8 cellular contexts compared by ENCODE assay signal in genomic region chr15:41773729-41774061, GRCh38. TPM values are rescaled to one million over a fixed set of nuclear protein-coding genes. Genes with fewer than 3 reads are reported as not detected.
A peak's percentile ranks its signal among the peaks of the same experiment; 100 is the strongest.
DNase-seq lines count a peak whose midpoint lies in the region; ATAC-seq and TF ChIP-seq lines count a peak whose summit lies in the region.

No MANE protein-coding gene starts in this region.

- H3K9me3 ChIP-seq in cardiac muscle cell (ENCODE audit: low read depth) (no peaks in the 10 kb centered on the region), upper lobe of left lung (no peaks in the 10 kb centered on the region)

- no peaks in the 10 kb centered on the region for H3K27me3 ChIP-seq in cardiac muscle cell
- no peaks in the 10 kb centered on the region for H3K27me3 ChIP-seq in upper lobe of left lung

- H3K4me3 ChIP-seq in cardiac muscle cell (peak overlapping the region; percentile 59), astrocyte of the cerebellum (ENCODE audit: low read depth, low read length) (peak overlapping the region; percentile 81), lower leg skin (ENCODE audit: low read depth, poor library complexity, severe bottlenecking) (peak overlapping the region; percentile 78), upper lobe of left lung (peak overlapping the region in 3 of 4 donors; percentile 64 to 81 (median 65))

- intact Hi-C loops in Right ventricle myocardium inferior (cut with DNase I) = loop anchor here (1.0 to 5.0 kb wide), 2 partner anchors 131 to 199 kb away; partner anchors contain the start of gene EHD4
- intact Hi-C loops in lower leg skin (cut with DNase I; ENCODE audit: low total_unique reads) = loop anchor here (5.0 kb wide), 1 partner anchor 39 kb away; no protein-coding TSS in a partner anchor

- H3K36me3 ChIP-seq in cardiac muscle cell (no peaks in the 10 kb centered on the region), upper lobe of left lung (peaks cover 0 to 1% (median 0%) of the 10 kb centered on the region in 4 donors)

- no peak for TF ChIP-seq EP300 in upper lobe of left lung (IDR thresholded peaks at IDR 0.05)

- in situ Hi-C loops in astrocyte of the cerebellum (cut with HindIII; ENCODE audit: low sequenced_read_pairs) = no loop called here

- peak overlapping the region; percentile 93 for H3K27ac ChIP-seq in cardiac muscle cell
- peak overlapping the region; percentile 78 to 92 (median 88) for H3K27ac ChIP-seq in upper lobe of left lung

- H3K4me1 ChIP-seq in cardiac muscle cell (ENCODE audit: low read depth) (peaks cover 35% of the 10 kb centered on the region), upper lobe of left lung (peaks cover 30 to 48% (median 35%) of the 10 kb centered on the region in 4 donors)

- ATAC-seq in Right ventricle myocardium inferior (no peak), upper lobe of left lung (ENCODE audit: low FRiP score in 2 of 2) (no peak)

- TF ChIP-seq POLR2A in lower leg skin (IDR thresholded peaks at IDR 0.05) = no peak
- no peak for TF ChIP-seq POLR2A in upper lobe of left lung (IDR thresholded peaks at IDR 0.05)

- DNase-seq in cardiac muscle cell (ENCODE audit: low read depth in 1 of 2, low spot score in 1 of 2) = no peak
- no peak for DNase-seq in Right ventricle myocardium inferior (ENCODE audit: missing footprints)
- no peak for DNase-seq in astrocyte of the cerebellum (ENCODE audit: low read depth)
- no peak for DNase-seq in lower leg skin (ENCODE audit: low spot score in 2 of 2)
- DNase-seq in upper lobe of left lung = no peak
- DNase-seq in NK-92 (lab: John Stamatoyannopoulos, UW; ENCODE audit: unreplicated experiment) = no peak
- DNase-seq in GF-D8 (lab: John Stamatoyannopoulos, UW) = no peak
- DNase-seq in inferior parietal cortex (ENCODE audit: extremely low spot score) = no peak

- no peak for TF ChIP-seq CTCF in cardiac muscle cell (IDR thresholded peaks at IDR 0.05; ENCODE audit: low read depth, low read length)
- TF ChIP-seq CTCF in astrocyte of the cerebellum (IDR thresholded peaks at IDR 0.05; ENCODE audit: low read depth, low read length, missing control alignments) = no peak
- no peak for TF ChIP-seq CTCF in lower leg skin (IDR thresholded peaks at IDR 0.05)
- TF ChIP-seq CTCF in upper lobe of left lung (IDR thresholded peaks at IDR 0.05) = no peak

- 8 to 11% methylated on average over 7 of the region's 7 CpGs for WGBS in lower leg skin, 2 donors
- 2 to 8% methylated on average over 7 of the region's 7 CpGs for WGBS in upper lobe of left lung, 2 donors

RNA-seq across cellular contexts. Expression of gene MAPKBP1, which starts 0.6 kb away (rescaled TPM):
- total RNA-seq in cardiac muscle cell (59.5 and 109 TPM in 2 replicates), Right ventricle myocardium inferior (14.4 TPM), lower leg skin (10 to 100 TPM; 35.3 to 64.4 (median 47.7) TPM), upper lobe of left lung (10 to 100 TPM; 12.8 to 83.8 (median 26.8) TPM)
- polyA plus RNA-seq in cardiac muscle cell = 37.7 and 55.0 TPM in 2 replicates

RNA-seq across cellular contexts. Expression of gene JMJD7, which starts 54.2 kb away (rescaled TPM):
- total RNA-seq in cardiac muscle cell = 22.8 and 29.4 TPM in 2 replicates
- polyA plus RNA-seq in cardiac muscle cell = 17.4 and 27.6 TPM in 2 replicates
- total RNA-seq in Right ventricle myocardium inferior = 12.6 TPM
- 10 to 100 TPM; 40.7 to 61.6 (median 47.1) TPM for total RNA-seq in lower leg skin
- 10 to 100 TPM; 14.4 to 41.5 (median 31.2) TPM for total RNA-seq in upper lobe of left lung
